8 cellular contexts compared by ENCODE assay signal in genomic region chr6:156685823-156686428, GRCh38.
DNase-seq lines count a peak whose midpoint lies in the region; ATAC-seq, FAIRE-seq and TF ChIP-seq lines count a peak whose summit lies in the region.

No MANE protein-coding gene starts in this region.

- ATAC-seq in gastrocnemius medialis (no peak), GM21447 (IDR thresholded peaks at IDR 0.05; ENCODE audit: unreplicated experiment) (no peak)

- no peak for TF ChIP-seq POLR2A in Peyer's patch (IDR thresholded peaks at IDR 0.05)
- TF ChIP-seq POLR2A in esophagus squamous epithelium (IDR thresholded peaks at IDR 0.05), result no peak
- no peak for TF ChIP-seq POLR2A in gastrocnemius medialis (IDR thresholded peaks at IDR 0.05)
- TF ChIP-seq POLR2A in H54 (IDR thresholded peaks at IDR 0.05; ENCODE audit: low read depth, low read length), result no peak

- H3K9me3 ChIP-seq in GM23248 (ENCODE audit: low read depth) (no peaks in the 10 kb centered on the region), Peyer's patch (no peaks in the 10 kb centered on the region), esophagus squamous epithelium (no peaks in the 10 kb centered on the region), gastrocnemius medialis (no peaks in the 10 kb centered on the region)

- H3K36me3 ChIP-seq in GM23248 (ENCODE audit: low read depth), result no peaks in the 10 kb centered on the region
- no peaks in the 10 kb centered on the region for H3K36me3 ChIP-seq in Peyer's patch
- H3K36me3 ChIP-seq in esophagus squamous epithelium, result no peaks in the 10 kb centered on the region
- no peaks in the 10 kb centered on the region for H3K36me3 ChIP-seq in gastrocnemius medialis

- peak overlapping the region; percentile 86 for H3K4me3 ChIP-seq in GM23248
- H3K4me3 ChIP-seq in Peyer's patch, result peak overlapping the region; percentile 73 to 88 (median 80)
- peak overlapping the region; percentile 58 to 90 (median 74) for H3K4me3 ChIP-seq in esophagus squamous epithelium
- H3K4me3 ChIP-seq in gastrocnemius medialis, result peak overlapping the region; percentile 60 to 91 (median 86)

- H3K9ac ChIP-seq in GM23248, result peak overlapping the region; percentile 94

- no peaks in the 10 kb centered on the region for H3K79me2 ChIP-seq in GM23248 (ENCODE audit: insufficient read depth)

- in situ Hi-C loops in GM23248 (cut with MboI) (no loop called here), gastrocnemius medialis (cut with MboI; ENCODE audit: low sequenced_read_pairs in 4 of 4) (loop anchor here in 3 of 4 donors (10.0 kb wide), 5 partner anchors 79 to 339 kb away; partner anchors contain the start of gene ARID1B (in 1 of the 3))

- TF ChIP-seq CTCF in Peyer's patch (IDR thresholded peaks at IDR 0.05) (no peak), esophagus squamous epithelium (IDR thresholded peaks at IDR 0.05) (no peak), gastrocnemius medialis (IDR thresholded peaks at IDR 0.05 in 4 of 5, conservative IDR thresholded peaks at IDR 0.05 in 1 of 5) (no peak)

- H3K4me1 ChIP-seq in GM23248 (ENCODE audit: insufficient read depth) (peaks cover 10% of the 10 kb centered on the region), Peyer's patch (no peaks in the 10 kb centered on the region), esophagus squamous epithelium (peaks cover 0 to 21% (median 8%) of the 10 kb centered on the region in 3 donors), gastrocnemius medialis (peaks cover 7 to 13% of the 10 kb centered on the region in 2 donors)

- intact Hi-C loops in esophagus squamous epithelium (cut with DNase I), result loop anchor here (5.0 to 10.0 kb wide), 3 partner anchors 91 to 349 kb away; partner anchors contain the start of gene ARID1B
- intact Hi-C loops in gastrocnemius medialis (cut with DNase I; ENCODE audit: low total_unique reads), result loop anchor here (5.0 to 10.0 kb wide), 4 partner anchors 124 to 501 kb away; no protein-coding TSS in a partner anchor

- H3K27me3 ChIP-seq in GM23248 (replicated peaks; ENCODE audit: insufficient read depth), result no peaks in the 10 kb centered on the region
- H3K27me3 ChIP-seq in Peyer's patch, result no peaks in the 10 kb centered on the region
- H3K27me3 ChIP-seq in esophagus squamous epithelium, result no peaks in the 10 kb centered on the region
- no peaks in the 10 kb centered on the region for H3K27me3 ChIP-seq in gastrocnemius medialis

- H3F3A ChIP-seq in GM23248 (ENCODE audit: insufficient read depth), result peaks cover 29% of the 10 kb centered on the region

- WGBS in GM23248 (ENCODE audit: low coverage in 1 of 2, low lambda C conversion rate in 2 of 2, missing lambda C conversion rate in 2 of 2), 2 experiments, result 1 to 2% methylated on average over 8 of the region's 8 CpGs
- 10 to 12% methylated on average over 8 of the region's 8 CpGs for WGBS in esophagus squamous epithelium, 2 donors

- H4K20me1 ChIP-seq in GM23248 (ENCODE audit: insufficient read depth), result no peaks in the 10 kb centered on the region

- peak overlapping the region; percentile 84 for H2AFZ ChIP-seq in GM23248

- DNase-seq in GM23248 (no peak), Peyer's patch (no peak), esophagus squamous epithelium (lab: John Stamatoyannopoulos, UW) (no peak), gastrocnemius medialis (no peak), NCI-H345 treated with DMSO at 0.1 percent for 48 hours (lab: John Stamatoyannopoulos, UW; ENCODE audit: unreplicated experiment) (no peak), H54 (ENCODE audit: insufficient read length, low spot score) (no peak)
- DNase-seq in activated CD8-positive, alpha-beta memory T cell treated with anti-CD3 and anti-CD28 coated beads for 24 hours, result no peak

- peak overlapping the region; percentile 96 for H3K27ac ChIP-seq in GM23248
- H3K27ac ChIP-seq in Peyer's patch, result peak overlapping the region; percentile 97 to 100 (median 98)
- H3K27ac ChIP-seq in esophagus squamous epithelium, result peak overlapping the region; percentile 96 to 99 (median 98)
- H3K27ac ChIP-seq in gastrocnemius medialis, result peak overlapping the region; percentile 96 to 99 (median 99)

- peak overlapping the region; percentile 90 for H3K4me2 ChIP-seq in GM23248 (ENCODE audit: unreplicated experiment)

- H3K9me2 ChIP-seq in GM23248 (ENCODE audit: insufficient read depth), result no peaks in the 10 kb centered on the region

- FAIRE-seq in H54 (lab: Jason Lieb, UNC), result no peak
